Comparison of ENCODE assay signal across 1 cellular context in genomic region chr1:29124366-29125236, GRCh38.
A peak's percentile ranks its signal among the peaks of the same experiment; 100 is the strongest.
TF ChIP-seq lines count a peak whose summit lies in the region.

No MANE protein-coding gene starts in this region.

TF ChIP-seq in K562, 482 proteins besides CTCF, POLR2A, EP300 and RAD21 (continued from another document):
- TF ChIP-seq MLLT1 (IDR thresholded peaks at IDR 0.05) (peak in 1 of 2 experiments; percentile 68; a peak in 2 of 4 replicates), RHOXF2B (CRISPR knock-in tag; conservative IDR thresholded peaks at IDR 0.05) (no peak), HOXB6 (CRISPR knock-in tag; IDR thresholded peaks at IDR 0.05; ENCODE audit: borderline replicate concordance) (no peak), ZBTB7A (IDR thresholded peaks at IDR 0.05; ENCODE audit: borderline replicate concordance, control insufficient read depth, low read depth, low read length) (no peak; the same call in 1 of the 2 replicates), ZHX1 (conservative IDR thresholded peaks at IDR 0.05; ENCODE audit: low read length) (no peak), NFE2 (IDR thresholded peaks at IDR 0.05; ENCODE audit: low read depth) (no peak), SMAD4 (CRISPR knock-in tag; conservative IDR thresholded peaks at IDR 0.05) (peak; percentile 63), THRAP3 (IDR thresholded peaks at IDR 0.05; ENCODE audit: borderline replicate concordance) (no peak), SRSF9 (IDR thresholded peaks at IDR 0.05; ENCODE audit: borderline replicate concordance, low read depth, low read length) (no peak), TBL1XR1 (IDR thresholded peaks at IDR 0.05; ENCODE audit: low read length in 2 of 2) (no peak), ASH1L (IDR thresholded peaks at IDR 0.05; ENCODE audit: borderline replicate concordance, low read depth, partially characterized antibody) (no peak), CREB3 (tag; conservative IDR thresholded peaks at IDR 0.05; ENCODE audit: low read depth) (no peak), BRD4 (IDR thresholded peaks at IDR 0.05) (no peak; the same call in 1 of the 2 replicates), GATA2 (CRISPR knock-in tag; IDR thresholded peaks at IDR 0.05) (no peak), RNF2 (IDR thresholded peaks at IDR 0.05) (no peak)
